ENCODE assay signal across 9 cellular contexts in genomic region chr9:136266641-136267040, GRCh38. TPM values are rescaled to one million over a fixed set of nuclear protein-coding genes. Genes with fewer than 3 reads are reported as not detected.
DNase-seq lines count a peak whose midpoint lies in the region; ATAC-seq and TF ChIP-seq lines count a peak whose summit lies in the region.
"Not testable (repeated sequence)": the region's sequence is repeated elsewhere in the genome, so short reads cannot be mapped to it uniquely, and the experiment has no call there.
"Had no signal": no experiment of that assay in that cellular context is flagged by ENCODE, and none has a peak within 500 bp of the region (broad histone marks: within the 10 kb centered on the region; RNA-seq: fewer than 3 reads in every experiment).

No MANE protein-coding gene starts in this region.

- intact Hi-C loops in breast epithelium (cut with DNase I; ENCODE audit: low total_unique reads) = loop anchor here (5.0 kb wide), 1 partner anchor 749 kb away; no protein-coding TSS in a partner anchor
- intact Hi-C loops in left ventricle myocardium inferior (cut with micrococcal nuclease) = not testable (repeated sequence)

- not testable (repeated sequence) for H4K20me1 ChIP-seq in BLaER1 treated with 17β-estradiol and CSF1 and Interleukin-3, amounts not matched to agents 10 nM and 100 nM

- H3K36me3 Mint-ChIP-seq in activated T-cell treated with anti-CD3 and anti-CD28 coated beads, Interleukin-2, amount 50 U/mL, for 24 hours (ENCODE audit: low read depth); nephron (ENCODE audit: low read depth): not testable (repeated sequence)

- DNase-seq in SJSA1 (ENCODE audit: low read depth in 1 of 2, low spot score in 2 of 2); activated T-cell treated with anti-CD3 and anti-CD28 coated beads, Interleukin-2, amount 50 U/mL, for 24 hours; breast epithelium (ENCODE audit: low spot score in 2 of 2); left ventricle myocardium inferior; thoracic aorta (ENCODE audit: low spot score): not testable (repeated sequence)

- H3K4me3 ChIP-seq in BLaER1 treated with 17β-estradiol and CSF1 and Interleukin-3, amounts not matched to agents 10 nM and 100 nM = peak overlapping the region in 5 of 10 experiments; percentile 26 to 56 (median 37); a peak in 5 of 20 replicates
- H3K4me3 ChIP-seq in HUES48 (ENCODE audit: low read depth, low read length) (peak overlapping the region; percentile 46; the same call in 1 of the 2 replicates), SJSA1 (peak overlapping the region; percentile 36), breast epithelium (peak overlapping the region in 2 of 3 donors; percentile 49 to 65), left ventricle myocardium inferior (peak overlapping the region; percentile 66), thoracic aorta (peak overlapping the region; percentile 68)

- H3K9me3 Mint-ChIP-seq in activated T-cell treated with anti-CD3 and anti-CD28 coated beads, Interleukin-2, amount 50 U/mL, for 24 hours = not testable (repeated sequence)
- peaks cover 11% of the 10 kb centered on the region for H3K9me3 Mint-ChIP-seq in nephron

- peaks cover 0 to 25% (median 0%) of the 10 kb centered on the region in 11 experiments; a peak in 5 of 22 replicates for H3K27me3 ChIP-seq in BLaER1 treated with 17β-estradiol and CSF1 and Interleukin-3, amounts not matched to agents 10 nM and 100 nM
- not testable (repeated sequence) for H3K27me3 ChIP-seq in HUES48 (ENCODE audit: control insufficient read depth, insufficient read depth, low read length); SJSA1 (replicated peaks); breast epithelium; thoracic aorta (replicated peaks; ENCODE audit: insufficient read depth)
- peaks cover 63% of the 10 kb centered on the region for H3K27me3 ChIP-seq in left ventricle myocardium inferior (ENCODE audit: low read depth)

- H3K27me3 Mint-ChIP-seq in activated T-cell treated with anti-CD3 and anti-CD28 coated beads, Interleukin-2, amount 50 U/mL, for 24 hours; nephron (ENCODE audit: low read depth): not testable (repeated sequence)

- not testable (repeated sequence) for TF ChIP-seq POLR2A in breast epithelium (IDR thresholded peaks at IDR 0.05)

- H3K4me1 ChIP-seq in BLaER1 treated with 17β-estradiol and CSF1 and Interleukin-3, amounts not matched to agents 10 nM and 100 nM = peaks cover 45 to 73% (median 67%) of the 10 kb centered on the region in 10 experiments
- H3K4me1 ChIP-seq in HUES48 (ENCODE audit: control insufficient read depth, insufficient read depth, low read length); SJSA1 (replicated peaks); breast epithelium; left ventricle myocardium inferior; thoracic aorta (ENCODE audit: control insufficient read depth in 1 of 2, low read depth in 2 of 2): not testable (repeated sequence)

- H3K9me3 ChIP-seq in BLaER1 treated with 17β-estradiol and CSF1 and Interleukin-3, amounts not matched to agents 10 nM and 100 nM (replicated peaks in 1 of 11); HUES48 (ENCODE audit: control insufficient read depth, insufficient read depth, low read length); SJSA1 (replicated peaks); breast epithelium; left ventricle myocardium inferior (replicated peaks); thoracic aorta: not testable (repeated sequence)

- peak overlapping the region in 3 of 11 experiments; percentile 15 to 48 (median 38); a peak in 3 of 22 replicates for H3K27ac ChIP-seq in BLaER1 treated with 17β-estradiol and CSF1 and Interleukin-3, amounts not matched to agents 10 nM and 100 nM
- H3K27ac ChIP-seq in HUES48 (ENCODE audit: low read depth, low read length); SJSA1; breast epithelium; left ventricle myocardium inferior (replicated peaks); thoracic aorta: not testable (repeated sequence)

- not testable (repeated sequence) for TF ChIP-seq CTCF in breast epithelium (IDR thresholded peaks at IDR 0.05); left ventricle myocardium inferior (IDR thresholded peaks at IDR 0.05; ENCODE audit: borderline replicate concordance); nephron (IDR thresholded peaks at IDR 0.05; ENCODE audit: unreplicated experiment in 3 of 3); thoracic aorta (IDR thresholded peaks at IDR 0.05)

- H3K4me1 Mint-ChIP-seq in activated T-cell treated with anti-CD3 and anti-CD28 coated beads, Interleukin-2, amount 50 U/mL, for 24 hours (ENCODE audit: low read depth) = peaks cover 12% of the 10 kb centered on the region
- peaks cover 13% of the 10 kb centered on the region for H3K4me1 Mint-ChIP-seq in nephron

- H3K4me3 Mint-ChIP-seq in activated T-cell treated with anti-CD3 and anti-CD28 coated beads, Interleukin-2, amount 50 U/mL, for 24 hours = peak overlapping the region; percentile 75
- peak overlapping the region; percentile 52 to 68 (median 62) for H3K4me3 Mint-ChIP-seq in nephron

- peak overlapping the region; percentile 54 to 100 (median 80) for H3K4me2 ChIP-seq in BLaER1 treated with 17β-estradiol and CSF1 and Interleukin-3, amounts not matched to agents 10 nM and 100 nM

- peak overlapping the region; percentile 82 for H3K27ac Mint-ChIP-seq in activated T-cell treated with anti-CD3 and anti-CD28 coated beads, Interleukin-2, amount 50 U/mL, for 24 hours
- H3K27ac Mint-ChIP-seq in nephron = not testable (repeated sequence)

- peak overlapping the region in 3 of 11 experiments; percentile 29 to 77 (median 29); a peak in 1 of 22 replicates for H3K9ac ChIP-seq in BLaER1 treated with 17β-estradiol and CSF1 and Interleukin-3, amounts not matched to agents 10 nM and 100 nM
- H3K9ac ChIP-seq in HUES48 (ENCODE audit: low read depth, low read length) = not testable (repeated sequence)

- ATAC-seq in thoracic aorta (ENCODE audit: insufficient number of reproducible peaks, low FRiP score, low read depth) = not testable (repeated sequence)

- H3K36me3 ChIP-seq in BLaER1 treated with 17β-estradiol and CSF1 and Interleukin-3, amounts not matched to agents 10 nM and 100 nM; HUES48 (ENCODE audit: control insufficient read depth, insufficient read depth, low read length); SJSA1; breast epithelium; left ventricle myocardium inferior; thoracic aorta: not testable (repeated sequence)

RNA-seq across cellular contexts. Expression of gene QSOX2, which starts 21.0 kb away (rescaled TPM):
- total RNA-seq in SJSA1 (2014; rRNA removed; shearing (Covaris generic)) = 19.3 and 22.0 TPM in 2 replicates
- 1 to 10 TPM; 5.6 to 8.8 (median 6.2) TPM for total RNA-seq in breast epithelium
- 8.0 TPM for total RNA-seq in left ventricle myocardium inferior
- total RNA-seq in thoracic aorta = 10 to 100 TPM in 1 of 2 donors, 1 to 10 TPM in 1; 7.2 to 13.5 TPM

RNA-seq across cellular contexts. Expression of gene CCDC187, which starts 37.3 kb away (rescaled TPM):
- total RNA-seq in SJSA1 (2014; rRNA removed; shearing (Covaris generic)) = not detected in 2 replicates
- total RNA-seq in breast epithelium (not detected), left ventricle myocardium inferior (not detected), thoracic aorta (not detected)
- total RNA-seq: M059J had no signal
